Comparison of ENCODE assay signal across 8 cellular contexts in genomic region chr7:116211913-116212596, GRCh38. TPM values are rescaled to one million over a fixed set of nuclear protein-coding genes. Genes with fewer than 3 reads are reported as not detected.
A peak's percentile ranks its signal among the peaks of the same experiment; 100 is the strongest.
DNase-seq lines count a peak whose midpoint lies in the region; ATAC-seq lines count a peak whose summit lies in the region.

No MANE protein-coding gene starts in this region.

- no peaks in the 10 kb centered on the region for H3K36me3 ChIP-seq in CD4-positive, alpha-beta memory T cell (ENCODE audit: insufficient read depth, low read length)
- H3K36me3 ChIP-seq in NT2/D1 (ENCODE audit: insufficient read depth, insufficient read length, low read length) (no peaks in the 10 kb centered on the region), neuron (ENCODE audit: insufficient read depth, low read length) (no peaks in the 10 kb centered on the region)

- no peak for DNase-seq in CD4-positive, alpha-beta memory T cell
- DNase-seq in NT2/D1 (ENCODE audit: low read depth, low spot score) (no peak), AML-193 (lab: John Stamatoyannopoulos, UW) (no peak)

- peaks cover 0 to 3% (median 0%) of the 10 kb centered on the region in 8 donors for H3K9me3 Mint-ChIP-seq in CD4-positive, alpha-beta memory T cell
- H3K9me3 Mint-ChIP-seq in dendritic cell treated with granulocyte-macrophage colony-stimulating factor and Interleukin-4, amounts not matched to agents 40 ng/mL and 50 ng/mL, for 4 days = no peaks in the 10 kb centered on the region

- peaks cover 51 to 66% (median 60%) of the 10 kb centered on the region in 4 donors for H3K4me1 Mint-ChIP-seq in CD4-positive, alpha-beta memory T cell
- peaks cover 40% of the 10 kb centered on the region for H3K4me1 Mint-ChIP-seq in dendritic cell treated with granulocyte-macrophage colony-stimulating factor and Interleukin-4, amounts not matched to agents 40 ng/mL and 50 ng/mL, for 4 days (ENCODE audit: low read depth)

- H3K27ac Mint-ChIP-seq in CD4-positive, alpha-beta memory T cell = peak overlapping the region; percentile 96 to 99 (median 98)
- peak overlapping the region; percentile 99 for H3K27ac Mint-ChIP-seq in dendritic cell treated with granulocyte-macrophage colony-stimulating factor and Interleukin-4, amounts not matched to agents 40 ng/mL and 50 ng/mL, for 4 days

- no peaks in the 10 kb centered on the region for H3K9me3 ChIP-seq in CD4-positive, alpha-beta memory T cell (ENCODE audit: control insufficient read depth in 1 of 2, low read length in 2 of 2)
- H3K9me3 ChIP-seq in NT2/D1 (ENCODE audit: insufficient read depth, low read length) (no peaks in the 10 kb centered on the region), neuron (ENCODE audit: low read length) (no peaks in the 10 kb centered on the region)

- peaks cover 4 to 17% of the 10 kb centered on the region in 2 donors for H3K36me3 Mint-ChIP-seq in CD4-positive, alpha-beta memory T cell
- H3K36me3 Mint-ChIP-seq in dendritic cell treated with granulocyte-macrophage colony-stimulating factor and Interleukin-4, amounts not matched to agents 40 ng/mL and 50 ng/mL, for 4 days (ENCODE audit: low read depth) = peaks cover 13% of the 10 kb centered on the region

- intact Hi-C loops in CD4-positive, alpha-beta memory T cell (cut with micrococcal nuclease) = loop anchor here (1.0 to 10.0 kb wide), 9 partner anchors 9 to 1973 kb away; partner anchors contain the start of genes CAPZA2, LSM8, MDFIC and ST7
- intact Hi-C loops in dendritic cell treated with granulocyte-macrophage colony-stimulating factor and Interleukin-4, amounts not matched to agents 40 ng/mL and 50 ng/mL, for 4 days (cut with micrococcal nuclease) = no loop called here

- H3K4me1 ChIP-seq in CD4-positive, alpha-beta memory T cell (ENCODE audit: insufficient read depth, low read length) = peaks cover 64% of the 10 kb centered on the region
- H3K4me1 ChIP-seq in NT2/D1 (ENCODE audit: insufficient read depth, insufficient read length) = no peaks in the 10 kb centered on the region
- H3K4me1 ChIP-seq in neuron (ENCODE audit: insufficient read depth, low read length) = peaks cover 5% of the 10 kb centered on the region

- CTCF ChIA-PET in CD4-positive, alpha-beta memory T cell (lab: Charles Lee; ENCODE audit: partially characterized antibody) = interaction anchor here (1.3 to 6.3 kb wide), 9 partner anchors 10 to 314 kb away, joined by 4 to 118 read pairs (median 7); no protein-coding TSS in a partner anchor

- peak overlapping the region; percentile 93 to 98 (median 98) for H3K4me3 Mint-ChIP-seq in CD4-positive, alpha-beta memory T cell
- peak overlapping the region; percentile 100 for H3K4me3 Mint-ChIP-seq in dendritic cell treated with granulocyte-macrophage colony-stimulating factor and Interleukin-4, amounts not matched to agents 40 ng/mL and 50 ng/mL, for 4 days

- H3K27me3 ChIP-seq in CD4-positive, alpha-beta memory T cell (ENCODE audit: insufficient read depth, low read length) = no peaks in the 10 kb centered on the region
- no peaks in the 10 kb centered on the region for H3K27me3 ChIP-seq in NT2/D1 (ENCODE audit: insufficient read depth, insufficient read length)
- H3K27me3 ChIP-seq in neuron (ENCODE audit: insufficient read depth, low read length) = peaks cover 16% of the 10 kb centered on the region

- peak overlapping the region; percentile 8 for H3K9ac ChIP-seq in NT2/D1 (ENCODE audit: insufficient read length, low read depth)

- POLR2A ChIA-PET in CD4-positive, alpha-beta memory T cell (lab: Charles Lee; ENCODE audit: partially characterized antibody) = interaction anchor here (0.5 to 5.9 kb wide), 12 partner anchors 12 to 742 kb away, joined by 3 to 96 read pairs (median 6); no protein-coding TSS in a partner anchor

- ATAC-seq in HG02642 (IDR thresholded peaks at IDR 0.05; ENCODE audit: poor library complexity, unreplicated experiment) (no peak), HG03460 (IDR thresholded peaks at IDR 0.05; ENCODE audit: unreplicated experiment) (no peak), HG03439 (IDR thresholded peaks at IDR 0.05; ENCODE audit: unreplicated experiment) (no peak)

- peak overlapping the region; percentile 92 for H3K27ac ChIP-seq in CD4-positive, alpha-beta memory T cell (ENCODE audit: low read depth, low read length)

- H3K4me3 ChIP-seq in CD4-positive, alpha-beta memory T cell (ENCODE audit: low read length in 2 of 2) = peak overlapping the region; percentile 62 to 82
- no peak overlapping the region for H3K4me3 ChIP-seq in NT2/D1 (ENCODE audit: insufficient read length, low read depth)
- H3K4me3 ChIP-seq in neuron (ENCODE audit: low read length) = peak overlapping the region; percentile 73

- H2AFZ ChIP-seq in neuron (ENCODE audit: low read depth, low read length) = no peak overlapping the region

- H3K27me3 Mint-ChIP-seq in CD4-positive, alpha-beta memory T cell = no peaks in the 10 kb centered on the region
- H3K27me3 Mint-ChIP-seq in dendritic cell treated with granulocyte-macrophage colony-stimulating factor and Interleukin-4, amounts not matched to agents 40 ng/mL and 50 ng/mL, for 4 days = peaks cover 1% of the 10 kb centered on the region

RNA-seq across cellular contexts. Expression of gene TES, which starts 1.7 kb away (rescaled TPM):
- 100 to 1,000 TPM; 109 to 125 TPM for total RNA-seq in CD4-positive, alpha-beta memory T cell
- 100 to 1,000 TPM; 183 to 248 TPM for polyA plus RNA-seq in CD4-positive, alpha-beta memory T cell
